In the genomic region with DNA sequence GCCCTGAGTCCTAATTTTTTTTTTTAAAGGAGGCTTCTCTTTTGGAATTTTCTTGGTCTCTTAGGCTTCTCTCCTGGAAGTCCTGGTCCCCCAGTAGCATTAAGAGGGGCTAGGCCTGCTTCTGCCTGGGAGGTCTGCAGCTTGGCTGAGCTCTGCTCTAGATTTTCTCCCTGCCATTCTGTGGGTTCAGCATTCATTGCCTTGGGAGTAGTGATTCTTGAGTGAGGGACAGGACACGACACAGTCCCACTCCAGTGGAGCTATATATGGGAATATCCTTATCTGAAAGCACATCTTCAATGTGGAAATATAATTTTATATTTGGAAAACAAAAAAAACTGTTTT, we compare ENCODE assay signal across 8 cellular contexts. TPM values are rescaled to one million over a fixed set of nuclear protein-coding genes. Genes with fewer than 3 reads are reported as not detected.
DNase-seq lines count a peak whose midpoint lies in the region; ATAC-seq and TF ChIP-seq lines count a peak whose summit lies in the region.

No MANE protein-coding gene starts in this region.

- peaks cover 26% of the 10 kb centered on the region for H3K27me3 Mint-ChIP-seq in activated CD4-positive, alpha-beta T cell treated with anti-CD3 and anti-CD28 coated beads, Interleukin-2, amount 10 ng/mL, durations not matched to agents 24 days and 14 days
- H3K27me3 Mint-ChIP-seq in chondrocyte (ENCODE audit: low read depth), result peaks cover 3% of the 10 kb centered on the region

- no peaks in the 10 kb centered on the region for H3K9me3 ChIP-seq in psoas muscle

- no peaks in the 10 kb centered on the region for H3K27me3 ChIP-seq in psoas muscle (ENCODE audit: insufficient read depth in 3 of 3, low read length in 2 of 3)

- no peaks in the 10 kb centered on the region for H3K9me3 Mint-ChIP-seq in activated CD4-positive, alpha-beta T cell treated with anti-CD3 and anti-CD28 coated beads, Interleukin-2, amount 10 ng/mL, durations not matched to agents 24 days and 14 days
- H3K9me3 Mint-ChIP-seq in chondrocyte (ENCODE audit: low read depth), result no peaks in the 10 kb centered on the region

- peaks cover 8% of the 10 kb centered on the region for H3K4me1 Mint-ChIP-seq in activated CD4-positive, alpha-beta T cell treated with anti-CD3 and anti-CD28 coated beads, Interleukin-2, amount 10 ng/mL, durations not matched to agents 24 days and 14 days
- peaks cover 11% of the 10 kb centered on the region for H3K4me1 Mint-ChIP-seq in chondrocyte (ENCODE audit: low read depth)

- DNase-seq in activated CD4-positive, alpha-beta T cell treated with anti-CD3 and anti-CD28 coated beads, Interleukin-2, amount 10 ng/mL, durations not matched to agents 24 days and 14 days, result no peak
- DNase-seq in activated CD4-positive, alpha-beta T cell treated with anti-CD3 and anti-CD28 coated beads for 4 hours, result no peak
- no peak for DNase-seq in chondrocyte (ENCODE audit: low spot score)
- DNase-seq in psoas muscle, result no peak
- no peak for DNase-seq in Ammon's horn (ENCODE audit: low spot score)
- DNase-seq in KBM-7, result no peak

- peak overlapping the region; percentile 93 for H3K4me3 Mint-ChIP-seq in activated CD4-positive, alpha-beta T cell treated with anti-CD3 and anti-CD28 coated beads, Interleukin-2, amount 10 ng/mL, durations not matched to agents 24 days and 14 days
- H3K4me3 Mint-ChIP-seq in chondrocyte (ENCODE audit: unreplicated experiment), result peak overlapping the region; percentile 89

- 73 to 89% (median 85%) methylated on average over 1 of the region's 1 CpG for WGBS in psoas muscle, 3 donors

- H3K4me3 ChIP-seq in psoas muscle, result peak overlapping the region; percentile 69

- no peak overlapping the region for H3K27ac ChIP-seq in psoas muscle

- no peaks in the 10 kb centered on the region for H3K36me3 Mint-ChIP-seq in activated CD4-positive, alpha-beta T cell treated with anti-CD3 and anti-CD28 coated beads, Interleukin-2, amount 10 ng/mL, durations not matched to agents 24 days and 14 days (ENCODE audit: low read depth)
- no peaks in the 10 kb centered on the region for H3K36me3 Mint-ChIP-seq in chondrocyte (ENCODE audit: low read depth)

- no peaks in the 10 kb centered on the region for H3K4me1 ChIP-seq in psoas muscle

- TF ChIP-seq CTCF in chondrocyte (IDR thresholded peaks at IDR 0.05) (peak; percentile 53), psoas muscle (IDR thresholded peaks at IDR 0.05) (no peak)

- peak; percentile 14 for ATAC-seq in HG03039 (IDR thresholded peaks at IDR 0.05; ENCODE audit: unreplicated experiment)
- no peak for ATAC-seq in psoas muscle
- no peak for ATAC-seq in GM18858 (IDR thresholded peaks at IDR 0.05; ENCODE audit: unreplicated experiment)

- no peak overlapping the region for H3K27ac Mint-ChIP-seq in activated CD4-positive, alpha-beta T cell treated with anti-CD3 and anti-CD28 coated beads, Interleukin-2, amount 10 ng/mL, durations not matched to agents 24 days and 14 days
- no peak overlapping the region for H3K27ac Mint-ChIP-seq in chondrocyte (ENCODE audit: unreplicated experiment)

- in situ Hi-C loops in KBM-7 (cut with MboI; ENCODE audit: low pct_unique_long_range_greater_than_20kb, low sequenced_read_pairs), result no loop called here

- H3K36me3 ChIP-seq in psoas muscle (ENCODE audit: insufficient read depth in 1 of 2, low read depth in 1 of 2), result no peaks in the 10 kb centered on the region

- intact Hi-C loops in activated CD4-positive, alpha-beta T cell treated with anti-CD3 and anti-CD28 coated beads, Interleukin-2, amount 10 ng/mL, durations not matched to agents 24 days and 14 days (cut with micrococcal nuclease), result loop anchor here (2.0 to 5.0 kb wide), 2 partner anchors 87 to 195 kb away; a partner anchor contains a TSS
- intact Hi-C loops in psoas muscle (cut with DNase I), result no loop called here

RNA-seq across cellular contexts. Expression of a gene that starts 3.7 kb away (rescaled TPM):
- total RNA-seq in activated CD4-positive, alpha-beta T cell treated with anti-CD3 and anti-CD28 coated beads, Interleukin-2, amount 10 ng/mL, durations not matched to agents 24 days and 14 days, result 0.31 TPM in 1 of 2 replicates, not detected in the other
- total RNA-seq in chondrocyte, result not detected in 3 replicates
- under 1 TPM; 0.08 to 0.54 (median 0.46) TPM for total RNA-seq in psoas muscle
- polyA plus RNA-seq in psoas muscle, result under 1 TPM; 0.03 to 0.87 (median 0.53) TPM

RNA-seq across cellular contexts. Expression of a gene that starts 23.7 kb away (rescaled TPM):
- total RNA-seq in activated CD4-positive, alpha-beta T cell treated with anti-CD3 and anti-CD28 coated beads, Interleukin-2, amount 10 ng/mL, durations not matched to agents 24 days and 14 days, result 0.21 and 0.73 TPM in 2 replicates
- total RNA-seq in chondrocyte (3.1 to 3.6 TPM (median 3.5 TPM) in 3 replicates), psoas muscle (1 to 10 TPM; 1.5 to 3.9 (median 2.8) TPM)
- 1 to 10 TPM in 2 of 3 donors, under 1 TPM in 1; 0.76 to 2.6 (median 2.1) TPM for polyA plus RNA-seq in psoas muscle
